1 cellular context compared by ENCODE assay signal in the genomic region with DNA sequence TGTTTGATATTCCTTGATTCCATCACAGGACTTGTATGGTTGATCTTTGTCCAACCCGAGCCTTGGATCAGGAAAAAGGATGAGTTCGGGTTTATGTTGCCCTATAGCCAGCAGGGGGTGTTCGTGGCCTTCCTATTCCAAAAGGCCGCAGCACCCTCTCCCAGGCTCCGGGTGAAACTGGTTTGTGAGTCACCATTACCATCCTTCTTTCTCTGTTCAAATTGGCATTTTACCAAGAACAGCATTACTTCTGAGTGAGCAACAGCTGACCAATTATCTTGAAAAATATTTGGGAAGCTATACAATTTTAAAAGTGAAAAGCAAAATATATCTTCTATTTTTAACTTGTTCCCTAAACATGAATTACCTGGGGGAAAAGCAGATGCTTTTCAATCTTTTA.
TF ChIP-seq lines count a peak whose summit lies in the region.

No MANE protein-coding gene starts in this region.

TF ChIP-seq in HCT116, 20 proteins besides CTCF, POLR2A, EP300 and RAD21 (continued from another document):
- TF ChIP-seq, protein P1, sequence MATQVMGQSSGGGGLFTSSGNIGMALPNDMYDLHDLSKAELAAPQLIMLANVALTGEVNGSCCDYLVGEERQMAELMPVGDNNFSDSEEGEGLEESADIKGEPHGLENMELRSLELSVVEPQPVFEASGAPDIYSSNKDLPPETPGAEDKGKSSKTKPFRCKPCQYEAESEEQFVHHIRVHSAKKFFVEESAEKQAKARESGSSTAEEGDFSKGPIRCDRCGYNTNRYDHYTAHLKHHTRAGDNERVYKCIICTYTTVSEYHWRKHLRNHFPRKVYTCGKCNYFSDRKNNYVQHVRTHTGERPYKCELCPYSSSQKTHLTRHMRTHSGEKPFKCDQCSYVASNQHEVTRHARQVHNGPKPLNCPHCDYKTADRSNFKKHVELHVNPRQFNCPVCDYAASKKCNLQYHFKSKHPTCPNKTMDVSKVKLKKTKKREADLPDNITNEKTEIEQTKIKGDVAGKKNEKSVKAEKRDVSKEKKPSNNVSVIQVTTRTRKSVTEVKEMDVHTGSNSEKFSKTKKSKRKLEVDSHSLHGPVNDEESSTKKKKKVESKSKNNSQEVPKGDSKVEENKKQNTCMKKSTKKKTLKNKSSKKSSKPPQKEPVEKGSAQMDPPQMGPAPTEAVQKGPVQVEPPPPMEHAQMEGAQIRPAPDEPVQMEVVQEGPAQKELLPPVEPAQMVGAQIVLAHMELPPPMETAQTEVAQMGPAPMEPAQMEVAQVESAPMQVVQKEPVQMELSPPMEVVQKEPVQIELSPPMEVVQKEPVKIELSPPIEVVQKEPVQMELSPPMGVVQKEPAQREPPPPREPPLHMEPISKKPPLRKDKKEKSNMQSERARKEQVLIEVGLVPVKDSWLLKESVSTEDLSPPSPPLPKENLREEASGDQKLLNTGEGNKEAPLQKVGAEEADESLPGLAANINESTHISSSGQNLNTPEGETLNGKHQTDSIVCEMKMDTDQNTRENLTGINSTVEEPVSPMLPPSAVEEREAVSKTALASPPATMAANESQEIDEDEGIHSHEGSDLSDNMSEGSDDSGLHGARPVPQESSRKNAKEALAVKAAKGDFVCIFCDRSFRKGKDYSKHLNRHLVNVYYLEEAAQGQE (IDR thresholded peaks at IDR 0.05; ENCODE audit: low read depth): no peak
TF ChIP-seq in HCT116: peak in this region for 5.
